In the genomic region with DNA sequence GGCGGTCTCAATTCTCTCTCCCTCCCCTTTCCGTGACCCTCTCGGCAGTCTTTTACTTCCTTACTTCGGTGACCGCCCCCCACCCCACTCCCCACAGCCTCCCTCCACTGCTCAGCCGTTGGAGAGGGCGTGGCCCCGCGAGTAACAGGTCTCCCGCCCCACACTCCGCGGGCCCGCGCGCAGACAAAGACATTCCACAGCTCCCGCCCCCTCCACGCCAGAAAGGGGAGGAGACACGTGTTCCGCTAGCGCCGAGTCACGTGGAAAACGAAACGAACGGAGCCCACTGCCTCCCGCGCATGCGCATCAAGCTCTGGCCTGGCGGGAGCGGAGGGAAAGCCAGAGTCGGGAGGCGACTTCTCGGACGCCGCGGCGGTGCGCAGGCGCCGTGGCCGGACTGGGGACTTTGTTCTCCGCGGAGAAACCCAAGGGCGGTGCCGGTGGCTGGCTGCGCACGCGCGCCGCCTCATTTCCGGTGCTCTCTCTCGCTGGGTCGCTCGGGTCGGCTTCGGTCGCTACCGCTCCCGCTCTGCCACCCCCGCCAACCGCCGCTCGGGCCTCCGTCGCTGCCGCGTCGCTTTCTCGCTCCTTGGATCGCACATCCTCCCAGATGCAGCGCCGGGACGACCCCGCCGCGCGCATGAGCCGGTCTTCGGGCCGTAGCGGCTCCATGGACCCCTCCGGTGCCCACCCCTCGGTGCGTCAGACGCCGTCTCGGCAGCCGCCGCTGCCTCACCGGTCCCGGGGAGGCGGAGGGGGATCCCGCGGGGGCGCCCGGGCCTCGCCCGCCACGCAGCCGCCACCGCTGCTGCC, we compare ENCODE assay signal across 1 cellular context.
TF ChIP-seq lines count a peak whose summit lies in the region.

A gene with protein sequence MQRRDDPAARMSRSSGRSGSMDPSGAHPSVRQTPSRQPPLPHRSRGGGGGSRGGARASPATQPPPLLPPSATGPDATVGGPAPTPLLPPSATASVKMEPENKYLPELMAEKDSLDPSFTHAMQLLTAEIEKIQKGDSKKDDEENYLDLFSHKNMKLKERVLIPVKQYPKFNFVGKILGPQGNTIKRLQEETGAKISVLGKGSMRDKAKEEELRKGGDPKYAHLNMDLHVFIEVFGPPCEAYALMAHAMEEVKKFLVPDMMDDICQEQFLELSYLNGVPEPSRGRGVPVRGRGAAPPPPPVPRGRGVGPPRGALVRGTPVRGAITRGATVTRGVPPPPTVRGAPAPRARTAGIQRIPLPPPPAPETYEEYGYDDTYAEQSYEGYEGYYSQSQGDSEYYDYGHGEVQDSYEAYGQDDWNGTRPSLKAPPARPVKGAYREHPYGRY (plus strand): TSS at position 483 of the 813 bp plus-strand sequence. CDS start 128 bp downstream, at position 611.

TF ChIP-seq in HEK293, 187 proteins besides CTCF, POLR2A, EP300 and RAD21 (continued from another document and continues in another):
- TF ChIP-seq, protein P1, sequence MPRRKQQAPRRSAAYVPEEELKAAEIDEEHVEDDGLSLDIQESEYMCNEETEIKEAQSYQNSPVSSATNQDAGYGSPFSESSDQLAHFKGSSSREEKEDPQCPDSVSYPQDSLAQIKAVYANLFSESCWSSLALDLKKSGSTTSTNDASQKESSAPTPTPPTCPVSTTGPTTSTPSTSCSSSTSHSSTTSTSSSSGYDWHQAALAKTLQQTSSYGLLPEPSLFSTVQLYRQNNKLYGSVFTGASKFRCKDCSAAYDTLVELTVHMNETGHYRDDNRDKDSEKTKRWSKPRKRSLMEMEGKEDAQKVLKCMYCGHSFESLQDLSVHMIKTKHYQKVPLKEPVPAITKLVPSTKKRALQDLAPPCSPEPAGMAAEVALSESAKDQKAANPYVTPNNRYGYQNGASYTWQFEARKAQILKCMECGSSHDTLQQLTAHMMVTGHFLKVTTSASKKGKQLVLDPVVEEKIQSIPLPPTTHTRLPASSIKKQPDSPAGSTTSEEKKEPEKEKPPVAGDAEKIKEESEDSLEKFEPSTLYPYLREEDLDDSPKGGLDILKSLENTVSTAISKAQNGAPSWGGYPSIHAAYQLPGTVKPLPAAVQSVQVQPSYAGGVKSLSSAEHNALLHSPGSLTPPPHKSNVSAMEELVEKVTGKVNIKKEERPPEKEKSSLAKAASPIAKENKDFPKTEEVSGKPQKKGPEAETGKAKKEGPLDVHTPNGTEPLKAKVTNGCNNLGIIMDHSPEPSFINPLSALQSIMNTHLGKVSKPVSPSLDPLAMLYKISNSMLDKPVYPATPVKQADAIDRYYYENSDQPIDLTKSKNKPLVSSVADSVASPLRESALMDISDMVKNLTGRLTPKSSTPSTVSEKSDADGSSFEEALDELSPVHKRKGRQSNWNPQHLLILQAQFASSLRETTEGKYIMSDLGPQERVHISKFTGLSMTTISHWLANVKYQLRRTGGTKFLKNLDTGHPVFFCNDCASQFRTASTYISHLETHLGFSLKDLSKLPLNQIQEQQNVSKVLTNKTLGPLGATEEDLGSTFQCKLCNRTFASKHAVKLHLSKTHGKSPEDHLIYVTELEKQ (tag by site-specific recombination; IDR thresholded peaks at IDR 0.05; ENCODE audit: borderline replicate concordance), result no peak
- TF ChIP-seq ZSCAN23 (tag by site-specific recombination; IDR thresholded peaks at IDR 0.05), result no peak
- no peak for TF ChIP-seq BCL11A (tag by site-specific recombination; IDR thresholded peaks at IDR 0.05; ENCODE audit: low read depth)
- TF ChIP-seq, protein P2, sequence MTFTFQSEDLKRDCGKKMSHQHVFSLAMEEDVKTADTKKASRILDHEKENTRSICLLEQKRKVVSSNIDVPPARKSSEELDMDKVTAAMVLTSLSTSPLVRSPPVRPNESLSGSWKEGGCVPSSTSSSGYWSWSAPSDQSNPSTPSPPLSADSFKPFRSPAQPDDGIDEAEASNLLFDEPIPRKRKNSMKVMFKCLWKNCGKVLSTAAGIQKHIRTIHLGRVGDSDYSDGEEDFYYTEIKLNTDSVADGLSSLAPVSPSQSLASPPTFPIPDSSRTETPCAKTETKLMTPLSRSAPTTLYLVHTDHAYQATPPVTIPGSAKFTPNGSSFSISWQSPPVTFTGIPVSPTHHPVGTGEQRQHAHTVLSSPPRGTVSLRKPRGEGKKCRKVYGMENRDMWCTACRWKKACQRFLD (tag by site-specific recombination; IDR thresholded peaks at IDR 0.05), result no peak
- TF ChIP-seq ZNF549 (tag by site-specific recombination; IDR thresholded peaks at IDR 0.05), result no peak
- TF ChIP-seq ZNF416 (tag by site-specific recombination; IDR thresholded peaks at IDR 0.05), result no peak
- 0 out of 2 replicates have a peak, but pooled peaks have one; percentile 56 for TF ChIP-seq ZBTB7A (tag by site-specific recombination; IDR thresholded peaks at IDR 0.05; ENCODE audit: low read depth)
- TF ChIP-seq ZNF747 (tag by site-specific recombination; IDR thresholded peaks at IDR 0.05), result no peak
- TF ChIP-seq, protein P3, sequence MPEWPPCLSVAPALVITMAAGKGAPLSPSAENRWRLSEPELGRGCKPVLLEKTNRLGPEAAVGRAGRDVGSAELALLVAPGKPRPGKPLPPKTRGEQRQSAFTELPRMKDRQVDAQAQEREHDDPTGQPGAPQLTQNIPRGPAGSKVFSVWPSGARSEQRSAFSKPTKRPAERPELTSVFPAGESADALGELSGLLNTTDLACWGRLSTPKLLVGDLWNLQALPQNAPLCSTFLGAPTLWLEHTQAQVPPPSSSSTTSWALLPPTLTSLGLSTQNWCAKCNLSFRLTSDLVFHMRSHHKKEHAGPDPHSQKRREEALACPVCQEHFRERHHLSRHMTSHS (tag by site-specific recombination; IDR thresholded peaks at IDR 0.05), result no peak
- no peak for TF ChIP-seq ZNF664 (tag by site-specific recombination; IDR thresholded peaks at IDR 0.05)
- TF ChIP-seq ZNF2 (tag by site-specific recombination; IDR thresholded peaks at IDR 0.05), result no peak
- TF ChIP-seq ZNF223 (tag by site-specific recombination; IDR thresholded peaks at IDR 0.05), result no peak
- TF ChIP-seq, protein P4, sequence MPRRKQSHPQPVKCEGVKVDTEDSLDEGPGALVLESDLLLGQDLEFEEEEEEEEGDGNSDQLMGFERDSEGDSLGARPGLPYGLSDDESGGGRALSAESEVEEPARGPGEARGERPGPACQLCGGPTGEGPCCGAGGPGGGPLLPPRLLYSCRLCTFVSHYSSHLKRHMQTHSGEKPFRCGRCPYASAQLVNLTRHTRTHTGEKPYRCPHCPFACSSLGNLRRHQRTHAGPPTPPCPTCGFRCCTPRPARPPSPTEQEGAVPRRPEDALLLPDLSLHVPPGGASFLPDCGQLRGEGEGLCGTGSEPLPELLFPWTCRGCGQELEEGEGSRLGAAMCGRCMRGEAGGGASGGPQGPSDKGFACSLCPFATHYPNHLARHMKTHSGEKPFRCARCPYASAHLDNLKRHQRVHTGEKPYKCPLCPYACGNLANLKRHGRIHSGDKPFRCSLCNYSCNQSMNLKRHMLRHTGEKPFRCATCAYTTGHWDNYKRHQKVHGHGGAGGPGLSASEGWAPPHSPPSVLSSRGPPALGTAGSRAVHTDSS (tag by site-specific recombination; IDR thresholded peaks at IDR 0.05), result no peak
- TF ChIP-seq SCRT1 (tag by site-specific recombination; IDR thresholded peaks at IDR 0.05; ENCODE audit: borderline replicate concordance), result peak; percentile 99
- TF ChIP-seq ZNF214 (tag by site-specific recombination; IDR thresholded peaks at IDR 0.05; ENCODE audit: borderline replicate concordance), result no peak
- no peak for TF ChIP-seq ZNF350 (tag by site-specific recombination; IDR thresholded peaks at IDR 0.05)
- no peak for TF ChIP-seq ZBTB1 (tag by site-specific recombination; IDR thresholded peaks at IDR 0.05)
- TF ChIP-seq ZNF792 (tag by site-specific recombination; IDR thresholded peaks at IDR 0.05), result no peak
- TF ChIP-seq ZNF776 (tag by site-specific recombination; IDR thresholded peaks at IDR 0.05; ENCODE audit: borderline replicate concordance), result no peak
- no peak for TF ChIP-seq ZNF324 (tag by site-specific recombination; IDR thresholded peaks at IDR 0.05)
- TF ChIP-seq ZNF544 (tag by site-specific recombination; IDR thresholded peaks at IDR 0.05), result no peak
- TF ChIP-seq ZNF169 (tag by site-specific recombination; IDR thresholded peaks at IDR 0.05), result no peak
- TF ChIP-seq, protein P5, sequence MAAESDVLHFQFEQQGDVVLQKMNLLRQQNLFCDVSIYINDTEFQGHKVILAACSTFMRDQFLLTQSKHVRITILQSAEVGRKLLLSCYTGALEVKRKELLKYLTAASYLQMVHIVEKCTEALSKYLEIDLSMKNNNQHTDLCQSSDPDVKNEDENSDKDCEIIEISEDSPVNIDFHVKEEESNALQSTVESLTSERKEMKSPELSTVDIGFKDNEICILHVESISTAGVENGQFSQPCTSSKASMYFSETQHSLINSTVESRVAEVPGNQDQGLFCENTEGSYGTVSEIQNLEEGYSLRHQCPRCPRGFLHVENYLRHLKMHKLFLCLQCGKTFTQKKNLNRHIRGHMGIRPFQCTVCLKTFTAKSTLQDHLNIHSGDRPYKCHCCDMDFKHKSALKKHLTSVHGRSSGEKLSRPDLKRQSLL (tag by site-specific recombination; IDR thresholded peaks at IDR 0.05), result no peak
- TF ChIP-seq, protein P6, sequence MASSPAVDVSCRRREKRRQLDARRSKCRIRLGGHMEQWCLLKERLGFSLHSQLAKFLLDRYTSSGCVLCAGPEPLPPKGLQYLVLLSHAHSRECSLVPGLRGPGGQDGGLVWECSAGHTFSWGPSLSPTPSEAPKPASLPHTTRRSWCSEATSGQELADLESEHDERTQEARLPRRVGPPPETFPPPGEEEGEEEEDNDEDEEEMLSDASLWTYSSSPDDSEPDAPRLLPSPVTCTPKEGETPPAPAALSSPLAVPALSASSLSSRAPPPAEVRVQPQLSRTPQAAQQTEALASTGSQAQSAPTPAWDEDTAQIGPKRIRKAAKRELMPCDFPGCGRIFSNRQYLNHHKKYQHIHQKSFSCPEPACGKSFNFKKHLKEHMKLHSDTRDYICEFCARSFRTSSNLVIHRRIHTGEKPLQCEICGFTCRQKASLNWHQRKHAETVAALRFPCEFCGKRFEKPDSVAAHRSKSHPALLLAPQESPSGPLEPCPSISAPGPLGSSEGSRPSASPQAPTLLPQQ (tag by site-specific recombination; IDR thresholded peaks at IDR 0.05), result no peak; the same call in none of the 2 replicates
- TF ChIP-seq ZFP69B (tag by site-specific recombination; IDR thresholded peaks at IDR 0.05), result peak; percentile 65
- no peak for TF ChIP-seq ZNF654 (tag by site-specific recombination; IDR thresholded peaks at IDR 0.05; ENCODE audit: low read depth)
- TF ChIP-seq ZNF19 (tag by site-specific recombination; IDR thresholded peaks at IDR 0.05; ENCODE audit: low read depth), result no peak
- no peak for TF ChIP-seq ZNF155 (tag by site-specific recombination; IDR thresholded peaks at IDR 0.05)
- no peak for TF ChIP-seq ZNF660 (tag by site-specific recombination; IDR thresholded peaks at IDR 0.05)
- TF ChIP-seq, protein P7, sequence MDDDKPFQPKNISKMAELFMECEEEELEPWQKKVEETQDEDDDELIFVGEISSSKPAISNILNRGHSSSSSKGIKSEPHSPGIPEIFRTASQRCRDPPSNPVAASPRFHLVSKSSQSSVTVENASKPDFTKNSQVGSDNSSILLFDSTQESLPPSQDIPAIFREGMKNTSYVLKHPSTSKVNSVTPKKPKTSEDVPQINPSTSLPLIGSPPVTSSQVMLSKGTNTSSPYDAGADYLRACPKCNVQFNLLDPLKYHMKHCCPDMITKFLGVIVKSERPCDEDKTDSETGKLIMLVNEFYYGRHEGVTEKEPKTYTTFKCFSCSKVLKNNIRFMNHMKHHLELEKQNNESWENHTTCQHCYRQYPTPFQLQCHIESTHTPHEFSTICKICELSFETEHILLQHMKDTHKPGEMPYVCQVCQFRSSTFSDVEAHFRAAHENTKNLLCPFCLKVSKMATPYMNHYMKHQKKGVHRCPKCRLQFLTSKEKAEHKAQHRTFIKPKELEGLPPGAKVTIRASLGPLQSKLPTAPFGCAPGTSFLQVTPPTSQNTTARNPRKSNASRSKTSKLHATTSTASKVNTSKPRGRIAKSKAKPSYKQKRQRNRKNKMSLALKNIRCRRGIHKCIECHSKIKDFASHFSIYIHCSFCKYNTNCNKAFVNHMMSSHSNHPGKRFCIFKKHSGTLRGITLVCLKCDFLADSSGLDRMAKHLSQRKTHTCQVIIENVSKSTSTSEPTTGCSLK (tag by site-specific recombination; IDR thresholded peaks at IDR 0.05), result no peak
- TF ChIP-seq, protein P8, sequence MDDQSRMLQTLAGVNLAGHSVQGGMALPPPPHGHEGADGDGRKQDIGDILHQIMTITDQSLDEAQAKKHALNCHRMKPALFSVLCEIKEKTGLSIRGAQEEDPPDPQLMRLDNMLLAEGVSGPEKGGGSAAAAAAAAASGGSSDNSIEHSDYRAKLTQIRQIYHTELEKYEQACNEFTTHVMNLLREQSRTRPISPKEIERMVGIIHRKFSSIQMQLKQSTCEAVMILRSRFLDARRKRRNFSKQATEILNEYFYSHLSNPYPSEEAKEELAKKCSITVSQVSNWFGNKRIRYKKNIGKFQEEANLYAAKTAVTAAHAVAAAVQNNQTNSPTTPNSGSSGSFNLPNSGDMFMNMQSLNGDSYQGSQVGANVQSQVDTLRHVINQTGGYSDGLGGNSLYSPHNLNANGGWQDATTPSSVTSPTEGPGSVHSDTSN (CRISPR knock-in tag; IDR thresholded peaks at IDR 0.05), result no peak
- TF ChIP-seq REPIN1 (tag by site-specific recombination; IDR thresholded peaks at IDR 0.05; ENCODE audit: low read depth), result no peak
- peak; percentile 89 for TF ChIP-seq KLF1 (tag by site-specific recombination; IDR thresholded peaks at IDR 0.05)
- no peak for TF ChIP-seq ZNF626 (tag by site-specific recombination; IDR thresholded peaks at IDR 0.05)
- TF ChIP-seq MZF1 (tag by site-specific recombination; IDR thresholded peaks at IDR 0.05; ENCODE audit: borderline replicate concordance), result no peak
- no peak for TF ChIP-seq ZNF558 (tag by site-specific recombination; IDR thresholded peaks at IDR 0.05)
- TF ChIP-seq, protein P9, sequence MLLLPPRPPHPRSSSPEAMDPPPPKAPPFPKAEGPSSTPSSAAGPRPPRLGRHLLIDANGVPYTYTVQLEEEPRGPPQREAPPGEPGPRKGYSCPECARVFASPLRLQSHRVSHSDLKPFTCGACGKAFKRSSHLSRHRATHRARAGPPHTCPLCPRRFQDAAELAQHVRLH (tag by site-specific recombination; IDR thresholded peaks at IDR 0.05), result no peak
- no peak for TF ChIP-seq ZFP3 (tag by site-specific recombination; IDR thresholded peaks at IDR 0.05; ENCODE audit: low read depth)
- TF ChIP-seq ZNF701 (tag by site-specific recombination; IDR thresholded peaks at IDR 0.05), result no peak
- TF ChIP-seq YY1 (tag by site-specific recombination; IDR thresholded peaks at IDR 0.05), result no peak
- TF ChIP-seq, protein P10, sequence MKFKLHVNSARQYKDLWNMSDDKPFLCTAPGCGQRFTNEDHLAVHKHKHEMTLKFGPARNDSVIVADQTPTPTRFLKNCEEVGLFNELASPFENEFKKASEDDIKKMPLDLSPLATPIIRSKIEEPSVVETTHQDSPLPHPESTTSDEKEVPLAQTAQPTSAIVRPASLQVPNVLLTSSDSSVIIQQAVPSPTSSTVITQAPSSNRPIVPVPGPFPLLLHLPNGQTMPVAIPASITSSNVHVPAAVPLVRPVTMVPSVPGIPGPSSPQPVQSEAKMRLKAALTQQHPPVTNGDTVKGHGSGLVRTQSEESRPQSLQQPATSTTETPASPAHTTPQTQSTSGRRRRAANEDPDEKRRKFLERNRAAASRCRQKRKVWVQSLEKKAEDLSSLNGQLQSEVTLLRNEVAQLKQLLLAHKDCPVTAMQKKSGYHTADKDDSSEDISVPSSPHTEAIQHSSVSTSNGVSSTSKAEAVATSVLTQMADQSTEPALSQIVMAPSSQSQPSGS (tag by site-specific recombination; IDR thresholded peaks at IDR 0.05; ENCODE audit: low read depth), result no peak
- TF ChIP-seq ZNF184 (tag by site-specific recombination; IDR thresholded peaks at IDR 0.05), result no peak
- TF ChIP-seq KLF9 (tag by site-specific recombination; IDR thresholded peaks at IDR 0.05; ENCODE audit: low read depth), result peak; percentile 97
- no peak for TF ChIP-seq ZNF404 (tag by site-specific recombination; IDR thresholded peaks at IDR 0.05)
- no peak for TF ChIP-seq ZNF623 (tag by site-specific recombination; IDR thresholded peaks at IDR 0.05)
- TF ChIP-seq SALL2 (tag by site-specific recombination; IDR thresholded peaks at IDR 0.05; ENCODE audit: borderline replicate concordance), result no peak
- no peak for TF ChIP-seq ZNF121 (tag by site-specific recombination; IDR thresholded peaks at IDR 0.05)
